Comparison of ENCODE assay signal across 24 cellular contexts in genomic region chr20:52160805-52161204, GRCh38.
"Had no signal": no experiment of that assay in that cellular context is flagged by ENCODE, and none has a peak within 500 bp of the region (broad histone marks: within the 10 kb centered on the region; RNA-seq: fewer than 3 reads in every experiment).

No MANE protein-coding gene starts in this region.

- ATAC-seq: activated CD4-positive, CD25-positive, alpha-beta regulatory T cell treated with anti-CD3 and anti-CD28 coated beads, Interleukin-2, amount 50 U/mL, for 24 hours; activated CD8-positive, alpha-beta memory T cell treated with anti-CD3 and anti-CD28 coated beads, Interleukin-2, amount 10 ng/mL, durations not matched to agents 7 days and 5 days; activated CD8-positive, alpha-beta T cell treated with anti-CD3 and anti-CD28 coated beads for 36 hours; effector memory CD8-positive, alpha-beta T cell; left lobe of liver; lower lobe of right lung; naive thymus-derived CD4-positive, alpha-beta T cell; stimulated activated naive CD8-positive, alpha-beta T cell treated with anti-CD3 and anti-CD28 coated beads, Interleukin-15, Interleukin-2, amounts not matched to agents 100 U/mL and 50 U/mL, for 24 hours; T-cell had no signal

- H3K27ac ChIP-seq: adrenal gland, ascending aorta, brain microvascular endothelial cell, colonic mucosa, dorsolateral prefrontal cortex, lower lobe of right lung, ovary, prostate gland, right atrium auricular region, VCaP had no signal

- H3K36me3 ChIP-seq: colonic mucosa, ovary had no signal

- H3K4me1 ChIP-seq: adrenal gland, ascending aorta, colonic mucosa, lower lobe of right lung, prostate gland, right atrium auricular region had no signal

- DNase-seq: activated CD4-positive, alpha-beta T cell treated with anti-CD3 and anti-CD28 coated beads, Interleukin-2, amount 10 ng/mL, durations not matched to agents 24 days and 14 days; activated CD8-positive, alpha-beta memory T cell treated with anti-CD3 and anti-CD28 coated beads, Interleukin-2, amount 10 ng/mL, durations not matched to agents 7 days and 5 days; activated CD8-positive, alpha-beta T cell treated with anti-CD3 and anti-CD28 coated beads for 36 hours; activated gamma-delta T cell; activated T-cell treated with anti-CD3 and anti-CD28 coated beads for 4 hours; adrenal gland; brain microvascular endothelial cell; colonic mucosa; effector memory CD8-positive, alpha-beta T cell; kidney; lower lobe of right lung; naive thymus-derived CD4-positive, alpha-beta T cell; ovary; stimulated activated CD4-positive, alpha-beta T cell treated with anti-CD3 and anti-CD28 coated beads, Interleukin-12 subunit alpha, Interleukin-12 subunit beta, amount 100 ng/mL, for 4 hours; stimulated activated CD4-positive, alpha-beta T cell treated with anti-CD3 and anti-CD28 coated beads, Interleukin-4, amount 100 ng/mL, for 4 hours; stimulated activated naive CD8-positive, alpha-beta T cell treated with anti-CD3 and anti-CD28 coated beads, Interleukin-15, Interleukin-2, amounts not matched to agents 100 U/mL and 50 U/mL, for 24 hours; T-cell had no signal

- H3K27me3 ChIP-seq: adrenal gland, ascending aorta, brain microvascular endothelial cell, colonic mucosa, dorsolateral prefrontal cortex, ovary, right atrium auricular region had no signal

- H3K4me3 ChIP-seq: adrenal gland, ascending aorta, colonic mucosa, dorsolateral prefrontal cortex, lower lobe of right lung, ovary, prostate gland, right atrium auricular region had no signal
